In the genomic region with DNA sequence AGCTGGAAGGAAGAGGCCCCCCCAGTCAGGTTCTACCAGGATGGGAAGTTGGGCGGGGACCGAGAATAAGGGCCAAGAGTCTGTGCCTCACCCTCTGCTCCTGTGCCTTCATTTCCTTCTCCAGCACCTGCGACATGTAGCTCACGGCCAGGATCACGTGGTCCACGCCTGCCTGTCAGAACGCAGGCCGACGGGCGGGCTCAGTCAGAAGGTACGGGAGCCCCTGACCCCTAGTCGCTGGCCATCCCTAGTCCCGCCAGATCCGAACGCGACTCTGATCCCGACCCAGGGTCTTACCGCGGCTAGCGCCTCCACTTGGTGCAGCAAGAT, we compare ENCODE assay signal across 8 cellular contexts. TPM values are rescaled to one million over a fixed set of nuclear protein-coding genes. Genes with fewer than 3 reads are reported as not detected.
DNase-seq lines count a peak whose midpoint lies in the region; ATAC-seq and TF ChIP-seq lines count a peak whose summit lies in the region.

No MANE protein-coding gene starts in this region.

- peak overlapping the region; percentile 97 for H3K27ac ChIP-seq in lower lobe of right lung

- in situ Hi-C loops in G401 (cut with HindIII; ENCODE audit: low sequenced_read_pairs): no loop called here

- H3K9me3 Mint-ChIP-seq in activated CD4-positive, alpha-beta T cell treated with anti-CD3 and anti-CD28 coated beads for 36 hours (ENCODE audit: low read depth): no peaks in the 10 kb centered on the region
- H3K9me3 Mint-ChIP-seq in dendritic cell treated with granulocyte-macrophage colony-stimulating factor and Interleukin-4, amounts not matched to agents 40 ng/mL and 50 ng/mL, for 4 days: no peaks in the 10 kb centered on the region

- H3K27me3 Mint-ChIP-seq in activated CD4-positive, alpha-beta T cell treated with anti-CD3 and anti-CD28 coated beads for 36 hours: no peaks in the 10 kb centered on the region
- H3K27me3 Mint-ChIP-seq in dendritic cell treated with granulocyte-macrophage colony-stimulating factor and Interleukin-4, amounts not matched to agents 40 ng/mL and 50 ng/mL, for 4 days: peaks cover 8% of the 10 kb centered on the region

- peak overlapping the region; percentile 86 for H3K27ac Mint-ChIP-seq in activated CD4-positive, alpha-beta T cell treated with anti-CD3 and anti-CD28 coated beads for 36 hours
- peak overlapping the region; percentile 100 for H3K27ac Mint-ChIP-seq in dendritic cell treated with granulocyte-macrophage colony-stimulating factor and Interleukin-4, amounts not matched to agents 40 ng/mL and 50 ng/mL, for 4 days

- peaks cover 16% of the 10 kb centered on the region for H3K36me3 Mint-ChIP-seq in activated CD4-positive, alpha-beta T cell treated with anti-CD3 and anti-CD28 coated beads for 36 hours (ENCODE audit: low read depth)
- peaks cover 83% of the 10 kb centered on the region for H3K36me3 Mint-ChIP-seq in dendritic cell treated with granulocyte-macrophage colony-stimulating factor and Interleukin-4, amounts not matched to agents 40 ng/mL and 50 ng/mL, for 4 days (ENCODE audit: low read depth)

- peaks cover 27% of the 10 kb centered on the region for H3K4me1 Mint-ChIP-seq in activated CD4-positive, alpha-beta T cell treated with anti-CD3 and anti-CD28 coated beads for 36 hours
- peaks cover 68% of the 10 kb centered on the region for H3K4me1 Mint-ChIP-seq in dendritic cell treated with granulocyte-macrophage colony-stimulating factor and Interleukin-4, amounts not matched to agents 40 ng/mL and 50 ng/mL, for 4 days (ENCODE audit: low read depth)

- POLR2A ChIA-PET in activated CD4-positive, alpha-beta T cell treated with anti-CD3 and anti-CD28 coated beads for 36 hours (lab: Charles Lee): interaction anchor here (0.6 to 1.7 kb wide), 3 partner anchors 22 to 280 kb away, joined by 4 to 5 read pairs (median 4); partner anchors contain the start of gene UBA7

- peak; percentile 26 for ATAC-seq in activated CD4-positive, alpha-beta T cell treated with anti-CD3 and anti-CD28 coated beads for 36 hours
- ATAC-seq in lower lobe of right lung (peak; percentile 46 to 63), GM21825 (IDR thresholded peaks at IDR 0.05; ENCODE audit: unreplicated experiment) (no peak)

- CTCF ChIA-PET in activated CD4-positive, alpha-beta T cell treated with anti-CD3 and anti-CD28 coated beads for 36 hours (lab: Charles Lee): interaction anchor here (0.6 to 1.5 kb wide), 3 partner anchors 79 to 664 kb away, joined by 3 to 5 read pairs (median 4); partner anchors contain the start of gene BSN

- intact Hi-C loops in activated CD4-positive, alpha-beta T cell treated with anti-CD3 and anti-CD28 coated beads for 36 hours (cut with DNase I, micrococcal nuclease): loop anchor here (1.0 to 10.0 kb wide), 8 partner anchors 34 to 1006 kb away; partner anchors contain the start of genes MST1R (in 2 of the 2), GNAI2 (in 1 of the 2), HYAL3 (in 1 of the 2) and IFRD2 (in 1 of the 2)
- intact Hi-C loops in dendritic cell treated with granulocyte-macrophage colony-stimulating factor and Interleukin-4, amounts not matched to agents 40 ng/mL and 50 ng/mL, for 4 days (cut with micrococcal nuclease): loop anchor here (5.0 to 10.0 kb wide), 2 partner anchors 62 to 701 kb away; partner anchors contain the start of genes IP6K1 and NDUFAF3
- intact Hi-C loops in lower lobe of right lung (cut with DNase I): no loop called here

- peak overlapping the region; percentile 96 for H3K4me3 ChIP-seq in lower lobe of right lung

- H3K9me3 ChIP-seq in lower lobe of right lung: no peaks in the 10 kb centered on the region

- no peak for TF ChIP-seq CTCF in lower lobe of right lung (IDR thresholded peaks at IDR 0.05)

- peaks cover 43% of the 10 kb centered on the region for H3K4me1 ChIP-seq in lower lobe of right lung

- H3K36me3 ChIP-seq in lower lobe of right lung: peaks cover 54% of the 10 kb centered on the region

- no peaks in the 10 kb centered on the region for H3K27me3 ChIP-seq in lower lobe of right lung (ENCODE audit: low read depth)

- H3K4me3 Mint-ChIP-seq in activated CD4-positive, alpha-beta T cell treated with anti-CD3 and anti-CD28 coated beads for 36 hours: peak overlapping the region; percentile 92
- peak overlapping the region; percentile 94 for H3K4me3 Mint-ChIP-seq in dendritic cell treated with granulocyte-macrophage colony-stimulating factor and Interleukin-4, amounts not matched to agents 40 ng/mL and 50 ng/mL, for 4 days

- peak; percentile 47 for DNase-seq in G401 (ENCODE audit: low spot score)
- DNase-seq in LoVo (ENCODE audit: low spot score): peak; percentile 70
- peak; percentile 82 for DNase-seq in activated CD4-positive, alpha-beta T cell treated with anti-CD3 and anti-CD28 coated beads for 36 hours
- peak; percentile 84 for DNase-seq in lower lobe of right lung
- DNase-seq in stimulated activated CD4-positive, alpha-beta T cell treated with anti-CD3 and anti-CD28 coated beads, TNF-alpha, amount 100 ng/mL, for 1 hour (ENCODE audit: low read depth in 3 of 3, low spot score in 1 of 3): peak in 2 of 3 donors; percentile 29 to 37
- no peak for DNase-seq in NCI-H524 treated with DMSO at 0.1 percent for 48 hours (lab: John Stamatoyannopoulos, UW)

RNA-seq across cellular contexts. Expression of gene GMPPB, which starts 0.5 kb away (rescaled TPM):
- total RNA-seq in G401 (2014; rRNA removed; shearing (Covaris generic)): 23.1 and 26.8 TPM in 2 replicates
- total RNA-seq in activated CD4-positive, alpha-beta T cell treated with anti-CD3 and anti-CD28 coated beads for 36 hours: 10 to 100 TPM; 21.0 to 32.1 TPM
- 27.3 TPM for total RNA-seq in lower lobe of right lung

RNA-seq across cellular contexts. Expression of gene AMIGO3, which starts 3.8 kb away (rescaled TPM):
- total RNA-seq in G401 (2014; rRNA removed; shearing (Covaris generic)): 1.1 and 2.2 TPM in 2 replicates
- under 1 TPM in 1 of 2 experiments, not detected in 1; 0.07 TPM for total RNA-seq in activated CD4-positive, alpha-beta T cell treated with anti-CD3 and anti-CD28 coated beads for 36 hours
- total RNA-seq in lower lobe of right lung: not detected

RNA-seq across cellular contexts. Expression of gene RNF123, which starts 33.9 kb away (rescaled TPM):
- total RNA-seq in G401 (2014; rRNA removed; shearing (Covaris generic)): 24.9 and 34.0 TPM in 2 replicates
- 10 to 100 TPM; 25.2 to 32.7 TPM for total RNA-seq in activated CD4-positive, alpha-beta T cell treated with anti-CD3 and anti-CD28 coated beads for 36 hours
- 42.9 TPM for total RNA-seq in lower lobe of right lung

RNA-seq across cellular contexts. Expression of gene MST1, which starts 34.0 kb away (rescaled TPM):
- total RNA-seq in G401 (2014; rRNA removed; shearing (Covaris generic)): 0.06 and 0.95 TPM in 2 replicates
- 1 to 10 TPM; 8.7 to 9.7 TPM for total RNA-seq in activated CD4-positive, alpha-beta T cell treated with anti-CD3 and anti-CD28 coated beads for 36 hours
- total RNA-seq in lower lobe of right lung: 17.5 TPM

RNA-seq across cellular contexts. Expression of gene APEH, which starts 49.1 kb away (rescaled TPM):
- total RNA-seq in G401 (2014; rRNA removed; shearing (Covaris generic)): 261 and 301 TPM in 2 replicates
- 100 to 1,000 TPM; 110 to 137 TPM for total RNA-seq in activated CD4-positive, alpha-beta T cell treated with anti-CD3 and anti-CD28 coated beads for 36 hours
- 83.4 TPM for total RNA-seq in lower lobe of right lung
